ENCODE assay signal across 9 cellular contexts in genomic region chr5:163473613-163474243, GRCh38. TPM values are rescaled to one million over a fixed set of nuclear protein-coding genes. Genes with fewer than 3 reads are reported as not detected.
DNase-seq lines count a peak whose midpoint lies in the region; ATAC-seq and TF ChIP-seq lines count a peak whose summit lies in the region.
"Had no signal": no experiment of that assay in that cellular context is flagged by ENCODE, and none has a peak within 500 bp of the region (broad histone marks: within the 10 kb centered on the region; RNA-seq: fewer than 3 reads in every experiment).

No MANE protein-coding gene starts in this region.

- DNase-seq in neural crest cell (ENCODE audit: low read depth, low spot score): no peak
- no peak for DNase-seq in suprapubic skin (ENCODE audit: low spot score in 2 of 2)
- no peak for DNase-seq in DMS79 (lab: John Stamatoyannopoulos, UW)
- no peak for DNase-seq in T1000 (lab: John Stamatoyannopoulos, UW)
- DNase-seq: activated naive CD8-positive, alpha-beta T cell treated with anti-CD3 and anti-CD28 coated beads, Interleukin-2, amount 10 ng/mL, durations not matched to agents 7 days and 5 days had no signal

- H3K27me3 Mint-ChIP-seq in brain (no peaks in the 10 kb centered on the region), neural crest cell (ENCODE audit: low read depth) (no peaks in the 10 kb centered on the region)
- H3K27me3 Mint-ChIP-seq: activated naive CD8-positive, alpha-beta T cell treated with anti-CD3 and anti-CD28 coated beads, Interleukin-2, amount 10 ng/mL, durations not matched to agents 7 days and 5 days had no signal

- TF ChIP-seq EP300 in suprapubic skin (IDR thresholded peaks at IDR 0.05): no peak

- H3K4me3 Mint-ChIP-seq in brain (no peak overlapping the region), neural crest cell (no peak overlapping the region)
- H3K4me3 Mint-ChIP-seq: activated naive CD8-positive, alpha-beta T cell treated with anti-CD3 and anti-CD28 coated beads, Interleukin-2, amount 10 ng/mL, durations not matched to agents 7 days and 5 days had no signal

- 94% methylated on average over 3 of the region's 3 CpGs for WGBS in suprapubic skin

- H3K36me3 Mint-ChIP-seq in brain (peaks cover 17% of the 10 kb centered on the region), neural crest cell (ENCODE audit: low read depth) (peaks cover 16% of the 10 kb centered on the region)

- TF ChIP-seq CTCF in brain (conservative IDR thresholded peaks at IDR 0.05) (peak; percentile 49 to 60), neural crest cell (conservative IDR thresholded peaks at IDR 0.05) (peak; percentile 62), suprapubic skin (IDR thresholded peaks at IDR 0.05) (peak in 1 of 2 donors; percentile 20)

- H3K27ac ChIP-seq in suprapubic skin: no peak overlapping the region

- H3K4me3 ChIP-seq in suprapubic skin: no peak overlapping the region

- H3K4me1 ChIP-seq in suprapubic skin: no peaks in the 10 kb centered on the region

- H3K9me3 Mint-ChIP-seq in brain: no peaks in the 10 kb centered on the region
- no peaks in the 10 kb centered on the region for H3K9me3 Mint-ChIP-seq in neural crest cell
- H3K9me3 Mint-ChIP-seq: activated naive CD8-positive, alpha-beta T cell treated with anti-CD3 and anti-CD28 coated beads, Interleukin-2, amount 10 ng/mL, durations not matched to agents 7 days and 5 days had no signal

- H3K9me3 ChIP-seq in suprapubic skin: no peaks in the 10 kb centered on the region

- TF ChIP-seq POLR2A in suprapubic skin (IDR thresholded peaks at IDR 0.05): no peak

- no peaks in the 10 kb centered on the region for H3K4me1 Mint-ChIP-seq in brain
- no peaks in the 10 kb centered on the region for H3K4me1 Mint-ChIP-seq in neural crest cell
- H3K4me1 Mint-ChIP-seq: activated naive CD8-positive, alpha-beta T cell treated with anti-CD3 and anti-CD28 coated beads, Interleukin-2, amount 10 ng/mL, durations not matched to agents 7 days and 5 days had no signal

- no peaks in the 10 kb centered on the region for H3K27me3 ChIP-seq in suprapubic skin

- H3K27ac Mint-ChIP-seq in brain: no peak overlapping the region
- H3K27ac Mint-ChIP-seq in neural crest cell (ENCODE audit: unreplicated experiment): no peak overlapping the region
- H3K27ac Mint-ChIP-seq: activated naive CD8-positive, alpha-beta T cell treated with anti-CD3 and anti-CD28 coated beads, Interleukin-2, amount 10 ng/mL, durations not matched to agents 7 days and 5 days had no signal

- ATAC-seq in GM18511 (IDR thresholded peaks at IDR 0.05; ENCODE audit: unreplicated experiment) (peak; percentile 96), HG03108 (IDR thresholded peaks at IDR 0.05; ENCODE audit: unreplicated experiment) (peak; percentile 69), HG03196 (IDR thresholded peaks at IDR 0.05; ENCODE audit: unreplicated experiment) (no peak)

- no peaks in the 10 kb centered on the region for H3K36me3 ChIP-seq in suprapubic skin

RNA-seq across cellular contexts. Expression of gene HMMR, which starts 13.3 kb away (rescaled TPM):
- polyA plus RNA-seq in brain (ENCODE audit: insufficient read depth, low read depth, low replicate concordance): 7.5 TPM
- 38.5 and 44.4 TPM in 2 replicates for total RNA-seq in neural crest cell
- 1 to 10 TPM; 2.2 to 7.9 (median 3.7) TPM for total RNA-seq in suprapubic skin

RNA-seq across cellular contexts. Expression of gene NUDCD2, which starts 13.8 kb away (rescaled TPM):
- polyA plus RNA-seq in brain (ENCODE audit: insufficient read depth, low read depth, low replicate concordance): 36.3 TPM
- 40.7 and 43.7 TPM in 2 replicates for total RNA-seq in neural crest cell
- total RNA-seq in suprapubic skin: 10 to 100 TPM in 1 of 4 donors, 1 to 10 TPM in 3; 4.4 to 19.0 (median 6.1) TPM

RNA-seq across cellular contexts. Expression of gene MAT2B, which starts 31.7 kb away (rescaled TPM):
- polyA plus RNA-seq in brain (ENCODE audit: insufficient read depth, low read depth, low replicate concordance): 25.7 TPM
- total RNA-seq in neural crest cell (79.1 and 79.7 TPM in 2 replicates), suprapubic skin (10 to 100 TPM; 30.1 to 42.6 (median 33.9) TPM)

RNA-seq across cellular contexts. Expression of gene CCNG1, which starts 36.3 kb away (rescaled TPM):
- polyA plus RNA-seq in brain (ENCODE audit: insufficient read depth, low read depth, low replicate concordance): 64.2 TPM
- 194 and 202 TPM in 2 replicates for total RNA-seq in neural crest cell
- 10 to 100 TPM; 76.8 to 85.9 (median 83.6) TPM for total RNA-seq in suprapubic skin
